Comparison of ENCODE assay signal across 1 cellular context in the genomic region with DNA sequence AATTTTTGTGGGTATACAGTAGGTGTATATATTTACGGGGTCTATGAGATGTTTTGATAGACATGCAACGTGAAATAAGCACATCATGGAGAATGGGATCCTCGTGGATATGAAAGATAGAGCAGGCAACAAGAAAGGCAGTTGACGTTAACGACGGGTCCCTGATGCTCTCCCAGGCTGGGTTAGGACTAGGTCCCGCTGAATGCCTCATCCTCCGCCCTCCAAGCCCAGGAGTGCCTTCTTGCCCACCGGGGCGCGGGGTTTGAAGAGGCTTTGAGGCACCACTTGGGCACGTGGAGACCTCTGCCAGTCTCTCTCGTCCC.
TF ChIP-seq lines count a peak whose summit lies in the region.

No MANE protein-coding gene starts in this region.

TF ChIP-seq in H1, 55 proteins besides CTCF, POLR2A, EP300 and RAD21 (continued from another document):
- TF ChIP-seq CTBP2 (IDR thresholded peaks at IDR 0.05; ENCODE audit: borderline replicate concordance, insufficient read depth, insufficient read length, low read length) (no peak), SRF (IDR thresholded peaks at IDR 0.05; ENCODE audit: low read depth, low read length) (no peak), TAF1 (IDR thresholded peaks at IDR 0.05; ENCODE audit: low read depth, low read length) (no peak), ZNF274 (IDR thresholded peaks at IDR 0.05; ENCODE audit: borderline replicate concordance, extremely low read depth, low read length) (no peak), ATF3 (IDR thresholded peaks at IDR 0.05; ENCODE audit: insufficient read depth, low read depth, low read length) (no peak), TAF7 (optimal IDR thresholded peaks at IDR 0.05; ENCODE audit: borderline replicate concordance, low read depth, low read length) (no peak), NRF1 (IDR thresholded peaks at IDR 0.05; ENCODE audit: low read depth, low read length) (no peak), MAFK (IDR thresholded peaks at IDR 0.05; ENCODE audit: low read depth, low read length) (no peak), RNF2 (IDR thresholded peaks at IDR 0.05; ENCODE audit: borderline replicate concordance, low read depth, low read length, missing control alignments, poor library complexity, severe bottlenecking) (no peak)
- TF ChIP-seq, protein P1, sequence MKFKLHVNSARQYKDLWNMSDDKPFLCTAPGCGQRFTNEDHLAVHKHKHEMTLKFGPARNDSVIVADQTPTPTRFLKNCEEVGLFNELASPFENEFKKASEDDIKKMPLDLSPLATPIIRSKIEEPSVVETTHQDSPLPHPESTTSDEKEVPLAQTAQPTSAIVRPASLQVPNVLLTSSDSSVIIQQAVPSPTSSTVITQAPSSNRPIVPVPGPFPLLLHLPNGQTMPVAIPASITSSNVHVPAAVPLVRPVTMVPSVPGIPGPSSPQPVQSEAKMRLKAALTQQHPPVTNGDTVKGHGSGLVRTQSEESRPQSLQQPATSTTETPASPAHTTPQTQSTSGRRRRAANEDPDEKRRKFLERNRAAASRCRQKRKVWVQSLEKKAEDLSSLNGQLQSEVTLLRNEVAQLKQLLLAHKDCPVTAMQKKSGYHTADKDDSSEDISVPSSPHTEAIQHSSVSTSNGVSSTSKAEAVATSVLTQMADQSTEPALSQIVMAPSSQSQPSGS (IDR thresholded peaks at IDR 0.05; ENCODE audit: low read length), result no peak
